In the genomic region with DNA sequence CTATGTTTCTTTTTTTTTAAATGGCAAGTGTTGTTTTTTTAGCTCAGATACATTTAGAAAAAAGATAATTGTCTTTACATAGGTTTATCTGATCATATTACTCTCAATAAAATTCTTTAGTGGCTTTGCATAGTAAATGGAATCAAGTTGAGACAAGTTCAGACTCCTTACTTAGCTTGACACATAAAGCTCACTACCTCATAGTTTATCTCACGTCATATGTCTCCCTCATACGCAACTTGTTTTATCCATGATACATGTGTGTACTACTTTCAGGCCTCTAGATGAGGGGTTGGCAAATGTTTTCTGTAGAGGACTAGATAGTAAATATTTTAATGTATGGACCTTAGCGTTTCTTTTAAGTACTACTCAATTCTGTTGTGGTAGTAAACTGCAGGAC, we compare ENCODE assay signal across 2 cellular contexts.
TF ChIP-seq lines count a peak whose summit lies in the region.

No MANE protein-coding gene starts in this region.

TF ChIP-seq in HEK293, 187 proteins besides CTCF, POLR2A, EP300 and RAD21 (continued from another document and continues in another):
- TF ChIP-seq ZNF555 (tag by site-specific recombination; conservative IDR thresholded peaks at IDR 0.05) (no peak), MEIS1 (CRISPR knock-in tag; IDR thresholded peaks at IDR 0.05; ENCODE audit: borderline replicate concordance) (no peak), GLI4 (tag by site-specific recombination; IDR thresholded peaks at IDR 0.05) (no peak), ZNF510 (tag by site-specific recombination; IDR thresholded peaks at IDR 0.05; ENCODE audit: insufficient replicate concordance) (peak; percentile 21), ZEB2 (tag by site-specific recombination; IDR thresholded peaks at IDR 0.05) (no peak), ZNF513 (tag by site-specific recombination; IDR thresholded peaks at IDR 0.05) (no peak), ZNF184 (tag by site-specific recombination; IDR thresholded peaks at IDR 0.05) (no peak), ZNF626 (tag by site-specific recombination; IDR thresholded peaks at IDR 0.05) (no peak), MZF1 (tag by site-specific recombination; IDR thresholded peaks at IDR 0.05; ENCODE audit: borderline replicate concordance) (no peak), ZNF391 (tag by site-specific recombination; IDR thresholded peaks at IDR 0.05; ENCODE audit: borderline replicate concordance, low read depth) (no peak), SP7 (tag by site-specific recombination; IDR thresholded peaks at IDR 0.05) (no peak), ZNF549 (tag by site-specific recombination; IDR thresholded peaks at IDR 0.05) (no peak), WT1 (tag by site-specific recombination; IDR thresholded peaks at IDR 0.05) (no peak), ZBTB21 (tag by site-specific recombination; IDR thresholded peaks at IDR 0.05) (no peak), GFI1B (tag by site-specific recombination; IDR thresholded peaks at IDR 0.05) (no peak), ZNF274 (IDR thresholded peaks at IDR 0.05; ENCODE audit: low read length) (no peak), ZNF274 (tag by site-specific recombination; IDR thresholded peaks at IDR 0.05; ENCODE audit: borderline replicate concordance) (no peak), EGR2 (tag by site-specific recombination; IDR thresholded peaks at IDR 0.05; ENCODE audit: low read depth) (no peak), BCL11B (tag by site-specific recombination; IDR thresholded peaks at IDR 0.05; ENCODE audit: low read depth) (no peak), ZNF169 (tag by site-specific recombination; IDR thresholded peaks at IDR 0.05) (no peak), ZNF548 (tag by site-specific recombination; IDR thresholded peaks at IDR 0.05) (no peak), ZFHX2 (tag by site-specific recombination; conservative IDR thresholded peaks at IDR 0.05) (no peak), ZNF629 (tag by site-specific recombination; IDR thresholded peaks at IDR 0.05) (peak; percentile 87)
- TF ChIP-seq, protein P1, sequence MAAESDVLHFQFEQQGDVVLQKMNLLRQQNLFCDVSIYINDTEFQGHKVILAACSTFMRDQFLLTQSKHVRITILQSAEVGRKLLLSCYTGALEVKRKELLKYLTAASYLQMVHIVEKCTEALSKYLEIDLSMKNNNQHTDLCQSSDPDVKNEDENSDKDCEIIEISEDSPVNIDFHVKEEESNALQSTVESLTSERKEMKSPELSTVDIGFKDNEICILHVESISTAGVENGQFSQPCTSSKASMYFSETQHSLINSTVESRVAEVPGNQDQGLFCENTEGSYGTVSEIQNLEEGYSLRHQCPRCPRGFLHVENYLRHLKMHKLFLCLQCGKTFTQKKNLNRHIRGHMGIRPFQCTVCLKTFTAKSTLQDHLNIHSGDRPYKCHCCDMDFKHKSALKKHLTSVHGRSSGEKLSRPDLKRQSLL (tag by site-specific recombination; IDR thresholded peaks at IDR 0.05): no peak
- TF ChIP-seq, protein P2, sequence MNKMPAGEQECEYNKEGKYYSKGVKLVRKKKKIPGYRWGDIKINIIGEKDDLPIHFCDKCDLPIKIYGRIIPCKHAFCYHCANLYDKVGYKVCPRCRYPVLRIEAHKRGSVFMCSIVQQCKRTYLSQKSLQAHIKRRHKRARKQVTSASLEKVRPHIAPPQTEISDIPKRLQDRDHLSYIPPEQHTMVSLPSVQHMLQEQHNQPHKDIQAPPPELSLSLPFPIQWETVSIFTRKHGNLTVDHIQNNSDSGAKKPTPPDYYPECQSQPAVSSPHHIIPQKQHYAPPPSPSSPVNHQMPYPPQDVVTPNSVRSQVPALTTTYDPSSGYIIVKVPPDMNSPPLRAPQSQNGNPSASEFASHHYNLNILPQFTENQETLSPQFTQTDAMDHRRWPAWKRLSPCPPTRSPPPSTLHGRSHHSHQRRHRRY (tag by site-specific recombination; IDR thresholded peaks at IDR 0.05): no peak
- TF ChIP-seq, protein P3, sequence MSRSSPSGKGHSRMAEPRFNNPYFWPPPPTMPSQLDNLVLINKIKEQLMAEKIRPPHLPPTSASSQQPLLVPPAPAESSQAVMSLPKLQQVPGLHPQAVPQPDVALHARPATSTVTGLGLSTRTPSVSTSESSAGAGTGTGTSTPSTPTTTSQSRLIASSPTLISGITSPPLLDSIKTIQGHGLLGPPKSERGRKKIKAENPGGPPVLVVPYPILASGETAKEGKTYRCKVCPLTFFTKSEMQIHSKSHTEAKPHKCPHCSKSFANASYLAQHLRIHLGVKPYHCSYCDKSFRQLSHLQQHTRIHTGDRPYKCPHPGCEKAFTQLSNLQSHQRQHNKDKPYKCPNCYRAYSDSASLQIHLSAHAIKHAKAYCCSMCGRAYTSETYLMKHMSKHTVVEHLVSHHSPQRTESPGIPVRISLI (tag by site-specific recombination; IDR thresholded peaks at IDR 0.05): 0 out of 2 replicates have a peak, but pooled peaks have one; percentile 29
- TF ChIP-seq, protein P4, sequence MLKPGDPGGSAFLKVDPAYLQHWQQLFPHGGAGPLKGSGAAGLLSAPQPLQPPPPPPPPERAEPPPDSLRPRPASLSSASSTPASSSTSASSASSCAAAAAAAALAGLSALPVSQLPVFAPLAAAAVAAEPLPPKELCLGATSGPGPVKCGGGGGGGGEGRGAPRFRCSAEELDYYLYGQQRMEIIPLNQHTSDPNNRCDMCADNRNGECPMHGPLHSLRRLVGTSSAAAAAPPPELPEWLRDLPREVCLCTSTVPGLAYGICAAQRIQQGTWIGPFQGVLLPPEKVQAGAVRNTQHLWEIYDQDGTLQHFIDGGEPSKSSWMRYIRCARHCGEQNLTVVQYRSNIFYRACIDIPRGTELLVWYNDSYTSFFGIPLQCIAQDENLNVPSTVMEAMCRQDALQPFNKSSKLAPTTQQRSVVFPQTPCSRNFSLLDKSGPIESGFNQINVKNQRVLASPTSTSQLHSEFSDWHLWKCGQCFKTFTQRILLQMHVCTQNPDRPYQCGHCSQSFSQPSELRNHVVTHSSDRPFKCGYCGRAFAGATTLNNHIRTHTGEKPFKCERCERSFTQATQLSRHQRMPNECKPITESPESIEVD (tag by site-specific recombination; IDR thresholded peaks at IDR 0.05): 0 out of 2 replicates have a peak, but pooled peaks have one; percentile 30

TF ChIP-seq in K562, 482 proteins besides CTCF, POLR2A, EP300 and RAD21 (continued from another document):
- no peak for TF ChIP-seq ZMIZ1 (IDR thresholded peaks at IDR 0.05; ENCODE audit: low read depth in 2 of 2, low read length in 2 of 2)
- TF ChIP-seq KLF13 (tag; IDR thresholded peaks at IDR 0.05; ENCODE audit: borderline replicate concordance, low read depth): no peak
- no peak for TF ChIP-seq NEUROD1 (IDR thresholded peaks at IDR 0.05; ENCODE audit: borderline replicate concordance, low read depth, low read length, partially characterized antibody)
- no peak for TF ChIP-seq ELF4 (CRISPR knock-in tag; IDR thresholded peaks at IDR 0.05)
- TF ChIP-seq MLLT1 (IDR thresholded peaks at IDR 0.05): no peak
- no peak for TF ChIP-seq ZNF311 (CRISPR knock-in tag; IDR thresholded peaks at IDR 0.05)
- TF ChIP-seq, protein P5, sequence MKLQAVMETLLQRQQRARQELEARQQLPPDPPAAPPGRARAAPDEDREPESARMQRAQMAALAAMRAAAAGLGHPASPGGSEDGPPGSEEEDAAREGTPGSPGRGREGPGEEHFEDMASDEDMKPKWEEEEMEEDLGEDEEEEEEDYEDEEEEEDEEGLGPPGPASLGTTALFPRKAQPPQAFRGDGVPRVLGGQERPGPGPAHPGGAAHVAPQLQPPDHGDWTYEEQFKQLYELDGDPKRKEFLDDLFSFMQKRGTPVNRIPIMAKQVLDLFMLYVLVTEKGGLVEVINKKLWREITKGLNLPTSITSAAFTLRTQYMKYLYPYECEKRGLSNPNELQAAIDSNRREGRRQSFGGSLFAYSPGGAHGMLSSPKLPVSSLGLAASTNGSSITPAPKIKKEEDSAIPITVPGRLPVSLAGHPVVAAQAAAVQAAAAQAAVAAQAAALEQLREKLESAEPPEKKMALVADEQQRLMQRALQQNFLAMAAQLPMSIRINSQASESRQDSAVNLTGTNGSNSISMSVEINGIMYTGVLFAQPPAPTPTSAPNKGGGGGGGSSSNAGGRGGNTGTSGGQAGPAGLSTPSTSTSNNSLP (IDR thresholded peaks at IDR 0.05; ENCODE audit: borderline replicate concordance, low read depth, low read length): no peak
- TF ChIP-seq, protein P6, sequence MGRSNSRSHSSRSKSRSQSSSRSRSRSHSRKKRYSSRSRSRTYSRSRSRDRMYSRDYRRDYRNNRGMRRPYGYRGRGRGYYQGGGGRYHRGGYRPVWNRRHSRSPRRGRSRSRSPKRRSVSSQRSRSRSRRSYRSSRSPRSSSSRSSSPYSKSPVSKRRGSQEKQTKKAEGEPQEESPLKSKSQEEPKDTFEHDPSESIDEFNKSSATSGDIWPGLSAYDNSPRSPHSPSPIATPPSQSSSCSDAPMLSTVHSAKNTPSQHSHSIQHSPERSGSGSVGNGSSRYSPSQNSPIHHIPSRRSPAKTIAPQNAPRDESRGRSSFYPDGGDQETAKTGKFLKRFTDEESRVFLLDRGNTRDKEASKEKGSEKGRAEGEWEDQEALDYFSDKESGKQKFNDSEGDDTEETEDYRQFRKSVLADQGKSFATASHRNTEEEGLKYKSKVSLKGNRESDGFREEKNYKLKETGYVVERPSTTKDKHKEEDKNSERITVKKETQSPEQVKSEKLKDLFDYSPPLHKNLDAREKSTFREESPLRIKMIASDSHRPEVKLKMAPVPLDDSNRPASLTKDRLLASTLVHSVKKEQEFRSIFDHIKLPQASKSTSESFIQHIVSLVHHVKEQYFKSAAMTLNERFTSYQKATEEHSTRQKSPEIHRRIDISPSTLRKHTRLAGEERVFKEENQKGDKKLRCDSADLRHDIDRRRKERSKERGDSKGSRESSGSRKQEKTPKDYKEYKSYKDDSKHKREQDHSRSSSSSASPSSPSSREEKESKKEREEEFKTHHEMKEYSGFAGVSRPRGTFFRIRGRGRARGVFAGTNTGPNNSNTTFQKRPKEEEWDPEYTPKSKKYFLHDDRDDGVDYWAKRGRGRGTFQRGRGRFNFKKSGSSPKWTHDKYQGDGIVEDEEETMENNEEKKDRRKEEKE (IDR thresholded peaks at IDR 0.05; ENCODE audit: borderline replicate concordance in 1 of 2, control insufficient read depth in 1 of 2, low read depth in 2 of 2, low read length in 1 of 2): no peak
- TF ChIP-seq RBM39 (optimal IDR thresholded peaks at IDR 0.05; ENCODE audit: low read depth, low read length): no peak
- TF ChIP-seq IRF9 (tag; IDR thresholded peaks at IDR 0.05): no peak
- no peak for TF ChIP-seq ILF3 (IDR thresholded peaks at IDR 0.05; ENCODE audit: borderline replicate concordance)
